7 cellular contexts compared by ENCODE assay signal in the genomic region with DNA sequence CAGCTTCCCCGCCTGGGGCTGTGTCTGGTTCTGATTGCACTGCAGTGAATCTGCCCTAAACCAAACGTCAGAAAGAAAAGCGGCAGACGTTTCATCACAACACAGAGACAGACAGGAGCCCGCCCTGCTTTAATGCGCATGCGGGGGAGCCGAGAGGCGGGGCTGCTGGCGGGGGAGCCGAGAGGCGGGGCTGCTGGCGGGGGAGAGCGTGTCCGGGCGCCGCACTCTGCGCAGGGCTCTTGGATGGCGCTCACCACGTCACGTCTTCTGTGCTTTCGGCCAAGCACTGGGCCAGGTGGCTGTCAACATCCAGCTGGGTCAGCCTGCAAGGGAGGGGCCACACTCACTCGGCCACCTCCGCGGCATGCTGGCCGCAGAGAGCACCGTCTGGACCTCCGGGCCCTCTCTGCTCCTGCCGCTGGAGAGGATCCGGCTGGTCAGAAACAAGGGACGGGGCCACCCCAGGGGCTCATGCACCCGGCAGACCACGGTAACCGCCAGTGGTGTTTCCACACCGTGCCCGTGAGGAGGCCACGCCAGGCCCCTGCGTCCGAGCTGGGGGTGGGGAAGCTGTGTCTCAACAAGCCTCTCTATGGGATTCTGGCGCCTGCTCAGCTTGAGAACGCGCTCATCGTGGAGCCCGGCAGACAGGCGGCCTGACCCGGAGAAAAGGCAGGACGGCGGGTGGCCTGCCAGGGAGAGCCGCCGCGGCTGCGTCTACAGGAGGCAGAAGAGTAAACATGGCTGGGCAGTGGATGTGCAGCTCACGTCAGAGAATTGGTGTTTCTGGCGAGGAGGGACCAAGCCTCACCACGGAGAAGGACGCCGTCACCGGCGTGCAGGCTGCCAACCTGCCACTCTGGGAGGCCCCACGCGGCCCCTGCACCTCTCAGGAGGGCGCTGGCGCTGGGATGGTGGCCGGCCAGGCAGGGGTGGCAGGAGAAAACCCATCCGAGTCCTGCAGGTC. TPM values are rescaled to one million over a fixed set of nuclear protein-coding genes. Genes with fewer than 3 reads are reported as not detected.
DNase-seq lines count a peak whose midpoint lies in the region; ATAC-seq and TF ChIP-seq lines count a peak whose summit lies in the region.

No MANE protein-coding gene starts in this region.

- TF ChIP-seq CTCF in HL-60 (IDR thresholded peaks at IDR 0.05; ENCODE audit: insufficient read depth, low read length) (no peak), endothelial cell (IDR thresholded peaks at IDR 0.05; ENCODE audit: unreplicated experiment) (no peak), mesothelial cell of epicardium (IDR thresholded peaks at IDR 0.05; ENCODE audit: unreplicated experiment) (no peak)

- H3K27me3 ChIP-seq in HL-60 (ENCODE audit: insufficient read depth, poor library complexity, severe bottlenecking): no peaks in the 10 kb centered on the region

- no peak overlapping the region for H3K4me3 Mint-ChIP-seq in endothelial cell (ENCODE audit: unreplicated experiment)
- H3K4me3 Mint-ChIP-seq in mesothelial cell of epicardium: peak overlapping the region; percentile 71

- no peaks in the 10 kb centered on the region for H3K9me3 Mint-ChIP-seq in endothelial cell (ENCODE audit: unreplicated experiment)
- H3K9me3 Mint-ChIP-seq in mesothelial cell of epicardium: no peaks in the 10 kb centered on the region

- peak; percentile 58 for ATAC-seq in GM18520 (IDR thresholded peaks at IDR 0.05; ENCODE audit: unreplicated experiment)

- peak overlapping the region; percentile 54 for H3K4me3 ChIP-seq in HL-60 (replicated peaks; ENCODE audit: insufficient read depth, low read length)

- H3K4me1 Mint-ChIP-seq in endothelial cell (ENCODE audit: unreplicated experiment) (peaks cover 4% of the 10 kb centered on the region), mesothelial cell of epicardium (peaks cover 14% of the 10 kb centered on the region)

- H3K36me3 Mint-ChIP-seq in endothelial cell (ENCODE audit: low read depth, unreplicated experiment) (peaks cover 8% of the 10 kb centered on the region), mesothelial cell of epicardium (peaks cover 4% of the 10 kb centered on the region)

- DNase-seq in HL-60 (ENCODE audit: low read depth in 1 of 2, low spot score in 1 of 2) (peak; percentile 90 to 97), NOMO-1 (lab: John Stamatoyannopoulos, UW; ENCODE audit: unreplicated experiment in 2 of 2) (peak; percentile 72 to 73), endothelial cell (ENCODE audit: low spot score) (peak; percentile 86), mesothelial cell of epicardium (ENCODE audit: low spot score in 2 of 2, unreplicated experiment in 2 of 2) (peak; percentile 86 to 95)
- peak; percentile 93 for DNase-seq in activated CD8-positive, alpha-beta memory T cell treated with anti-CD3 and anti-CD28 coated beads, Interleukin-2, amount 50 U/mL, for 48 hours
- peak; percentile 75 for DNase-seq in stimulated activated CD8-positive, alpha-beta memory T cell treated with anti-CD3 and anti-CD28 coated beads, Interleukin-15, amount 100 ng/mL, for 1 hour (ENCODE audit: low read depth)

- H3K27ac ChIP-seq in HL-60 (replicated peaks): peak overlapping the region; percentile 90

- peaks cover 5% of the 10 kb centered on the region for H3K27me3 Mint-ChIP-seq in endothelial cell (ENCODE audit: unreplicated experiment)
- H3K27me3 Mint-ChIP-seq in mesothelial cell of epicardium (ENCODE audit: low read depth): no peaks in the 10 kb centered on the region

- H3K27ac Mint-ChIP-seq in endothelial cell (ENCODE audit: unreplicated experiment) (no peak overlapping the region), mesothelial cell of epicardium (peak overlapping the region; percentile 95)

RNA-seq across cellular contexts. Expression of a gene that starts 4.8 kb away (rescaled TPM):
- 118 TPM for total RNA-seq in endothelial cell (ENCODE audit: unreplicated experiment)
- total RNA-seq in mesothelial cell of epicardium: 92.2 to 100 TPM (median 94.1 TPM) in 3 replicates

RNA-seq across cellular contexts. Expression of a gene that starts 38.4 kb away (rescaled TPM):
- total RNA-seq in endothelial cell (ENCODE audit: unreplicated experiment) (73.3 TPM), mesothelial cell of epicardium (105 to 110 TPM (median 105 TPM) in 3 replicates)

Comparison
In these comparisons a context has a peak if more than half of its experiments do, and no peak if none do; other contexts are left out.
1. Peak in every context shown above with its lines: DNase-seq, ATAC-seq, H3K4me3 ChIP-seq and H3K27ac ChIP-seq.